27 cellular contexts compared by ENCODE assay signal in genomic region chr20:50611128-50611810, GRCh38.
DNase-seq lines count a peak whose midpoint lies in the region; ATAC-seq and TF ChIP-seq lines count a peak whose summit lies in the region.
"Had no signal": no experiment of that assay in that cellular context is flagged by ENCODE, and none has a peak within 500 bp of the region (broad histone marks: within the 10 kb centered on the region; RNA-seq: fewer than 3 reads in every experiment).

No MANE protein-coding gene starts in this region.

- peak; percentile 37 for DNase-seq in AG10803 (ENCODE audit: low read depth)
- peak; percentile 28 for DNase-seq in MG63
- DNase-seq in fibroblast of the aortic adventitia (ENCODE audit: low read depth): peak; percentile 30
- no peak for DNase-seq in mesenchymal stem cell
- no peak for DNase-seq in NCI-H2171 treated with DMSO at 0.1 percent for 48 hours (lab: John Stamatoyannopoulos, UW)
- DNase-seq in esophagus muscularis mucosa (ENCODE audit: extremely low spot score): no peak
- no peak for DNase-seq in activated CD4-positive, alpha-beta memory T cell treated with anti-CD3 and anti-CD28 coated beads, Interleukin-2, amount 10 ng/mL, durations not matched to agents 7 days and 5 days
- DNase-seq: activated CD4-positive, alpha-beta T cell treated with anti-CD3 and anti-CD28 coated beads for 4 hours; activated naive CD4-positive, alpha-beta T cell; activated T-cell treated with anti-CD3 and anti-CD28 coated beads, Interleukin-2, amount 50 U/mL, for 48 hours; amniotic stem cell; BE2C; DMS153; effector CD8-positive, alpha-beta T cell; erythroblast; foreskin melanocyte; HCEC 1CT; NCI-H1436; NCI-H446 treated with DMSO at 0.1 percent for 48 hours; NCI-H82 had no signal

- no peak for TF ChIP-seq EP300 in esophagus muscularis mucosa (IDR thresholded peaks at IDR 0.05)

- peak overlapping the region; percentile 59 for H3K9ac ChIP-seq in mesenchymal stem cell (ENCODE audit: low read length)

- no peaks in the 10 kb centered on the region for H3K79me1 ChIP-seq in mesenchymal stem cell (replicated peaks; ENCODE audit: low read length, poor library complexity, severe bottlenecking)

- H3K4me2 ChIP-seq in mesenchymal stem cell (ENCODE audit: low read length, poor library complexity, severe bottlenecking): no peak overlapping the region
- H3K4me2 ChIP-seq: A549 had no signal

- H3K27me3 ChIP-seq in MG63 (no peaks in the 10 kb centered on the region), mesenchymal stem cell (ENCODE audit: control insufficient read depth in 1 of 2, insufficient read depth in 1 of 2, low read length in 2 of 2) (no peaks in the 10 kb centered on the region), esophagus muscularis mucosa (no peaks in the 10 kb centered on the region)
- H3K27me3 ChIP-seq: BE2C, tibial nerve had no signal

- H3K4me1 Mint-ChIP-seq in activated CD4-positive, alpha-beta memory T cell treated with anti-CD3 and anti-CD28 coated beads, Interleukin-2, amount 10 ng/mL, durations not matched to agents 7 days and 5 days: no peaks in the 10 kb centered on the region

- H3K27ac Mint-ChIP-seq in activated CD4-positive, alpha-beta memory T cell treated with anti-CD3 and anti-CD28 coated beads, Interleukin-2, amount 10 ng/mL, durations not matched to agents 7 days and 5 days: no peak overlapping the region
- H3K27ac Mint-ChIP-seq: stimulated activated naive CD8-positive, alpha-beta T cell treated with anti-CD3 and anti-CD28 coated beads, Interleukin-15, Interleukin-2, amounts not matched to agents 100 ng/mL and 50 ng/mL, for 24 hours; T-helper 2 cell treated with Interferon-gamma antibody and Interleukin-4, amounts not matched to agents 5 μg/mL and 100 μg/mL, for 36 hours had no signal

- no peaks in the 10 kb centered on the region for H3K27me3 Mint-ChIP-seq in activated CD4-positive, alpha-beta memory T cell treated with anti-CD3 and anti-CD28 coated beads, Interleukin-2, amount 10 ng/mL, durations not matched to agents 7 days and 5 days

- no peak overlapping the region for H4K91ac ChIP-seq in mesenchymal stem cell (ENCODE audit: low read length)

- no peak overlapping the region for H2AK5ac ChIP-seq in mesenchymal stem cell (ENCODE audit: low read length, severe bottlenecking)

- H3K27ac ChIP-seq in mesenchymal stem cell (ENCODE audit: low read length, poor library complexity, severe bottlenecking) (no peak overlapping the region), esophagus muscularis mucosa (replicated peaks in 1 of 4) (no peak overlapping the region)
- H3K27ac ChIP-seq: A549, prostate gland, RWPE1, tibial nerve had no signal

- no peak for ATAC-seq in HG03159 (IDR thresholded peaks at IDR 0.05; ENCODE audit: unreplicated experiment)

- no peak overlapping the region for H3K4me3 Mint-ChIP-seq in activated CD4-positive, alpha-beta memory T cell treated with anti-CD3 and anti-CD28 coated beads, Interleukin-2, amount 10 ng/mL, durations not matched to agents 7 days and 5 days
- H3K4me3 Mint-ChIP-seq: stimulated activated naive CD8-positive, alpha-beta T cell treated with anti-CD3 and anti-CD28 coated beads, Interleukin-15, Interleukin-2, amounts not matched to agents 100 ng/mL and 50 ng/mL, for 24 hours; T-helper 2 cell treated with Interferon-gamma antibody and Interleukin-4, amounts not matched to agents 5 μg/mL and 100 μg/mL, for 36 hours had no signal

- H3K9me3 ChIP-seq in MG63 (no peaks in the 10 kb centered on the region), mesenchymal stem cell (ENCODE audit: control insufficient read depth, low read length) (no peaks in the 10 kb centered on the region), esophagus muscularis mucosa (no peaks in the 10 kb centered on the region)
- H3K9me3 ChIP-seq: A549, BE2C, prostate gland, tibial nerve had no signal

- no peak overlapping the region for H3K14ac ChIP-seq in mesenchymal stem cell (ENCODE audit: low read length in 2 of 2)

- H3K4me1 ChIP-seq in mesenchymal stem cell (ENCODE audit: control insufficient read depth, insufficient read depth, low read depth, low read length) (peaks cover 2% of the 10 kb centered on the region), esophagus muscularis mucosa (peaks cover 0 to 6% (median 0%) of the 10 kb centered on the region in 4 donors)
- H3K4me1 ChIP-seq: A549, BE2C, prostate gland, tibial nerve had no signal

- peak overlapping the region in 1 of 2 experiments; percentile 33 for H3K18ac ChIP-seq in mesenchymal stem cell (ENCODE audit: low read depth in 1 of 2, low read length in 2 of 2)

- H2BK120ac ChIP-seq in mesenchymal stem cell (ENCODE audit: low read depth, low read length): no peak overlapping the region

- intact Hi-C loops in esophagus muscularis mucosa (cut with DNase I): no loop called here

- H3K36me3 Mint-ChIP-seq in activated CD4-positive, alpha-beta memory T cell treated with anti-CD3 and anti-CD28 coated beads, Interleukin-2, amount 10 ng/mL, durations not matched to agents 7 days and 5 days (ENCODE audit: low read depth): no peaks in the 10 kb centered on the region

- CTCF ChIA-PET in activated CD4-positive, alpha-beta memory T cell treated with anti-CD3 and anti-CD28 coated beads, Interleukin-2, amount 10 ng/mL, durations not matched to agents 7 days and 5 days (lab: Charles Lee): interaction anchor here (0.7 kb wide), 1 partner anchor 432 kb away, joined by 3 read pairs; no protein-coding TSS in a partner anchor

- H3K4me3 ChIP-seq in AG10803 (ENCODE audit: low read length): no peak overlapping the region
- H3K4me3 ChIP-seq in MG63: no peak overlapping the region
- H3K4me3 ChIP-seq in fibroblast of the aortic adventitia (ENCODE audit: low read depth, low read length): no peak overlapping the region
- H3K4me3 ChIP-seq in mesenchymal stem cell (ENCODE audit: insufficient read depth in 1 of 2, low read depth in 1 of 2, low read length in 2 of 2): no peak overlapping the region
- H3K4me3 ChIP-seq in esophagus muscularis mucosa: no peak overlapping the region
- H3K4me3 ChIP-seq: A549, prostate gland, tibial nerve had no signal

- H4K8ac ChIP-seq in mesenchymal stem cell (ENCODE audit: low read length): peak overlapping the region; percentile 19

- H3K36me3 ChIP-seq in MG63: no peaks in the 10 kb centered on the region
- peaks cover 72 to 89% of the 10 kb centered on the region in 2 experiments for H3K36me3 ChIP-seq in mesenchymal stem cell (ENCODE audit: control insufficient read depth in 1 of 2, insufficient read depth in 2 of 2, low read depth in 1 of 2, low read length in 2 of 2)
- peaks cover 0 to 17% (median 12%) of the 10 kb centered on the region in 4 donors for H3K36me3 ChIP-seq in esophagus muscularis mucosa
- H3K36me3 ChIP-seq: BE2C, prostate gland had no signal

- TF ChIP-seq CTCF in AG10803 (conservative IDR thresholded peaks at IDR 0.05; ENCODE audit: low read length) (no peak), fibroblast of the aortic adventitia (IDR thresholded peaks at IDR 0.05; ENCODE audit: insufficient read depth, low read length) (no peak), esophagus muscularis mucosa (IDR thresholded peaks at IDR 0.05) (no peak)

- POLR2A ChIA-PET in activated CD4-positive, alpha-beta memory T cell treated with anti-CD3 and anti-CD28 coated beads, Interleukin-2, amount 10 ng/mL, durations not matched to agents 7 days and 5 days (lab: Charles Lee): no interaction called here

- 87% methylated on average over 14 of the region's 15 CpGs for WGBS in mesenchymal stem cell
- WGBS in esophagus muscularis mucosa: 83% methylated on average over 13 of the region's 15 CpGs

- no peaks in the 10 kb centered on the region for H3K9me3 Mint-ChIP-seq in activated CD4-positive, alpha-beta memory T cell treated with anti-CD3 and anti-CD28 coated beads, Interleukin-2, amount 10 ng/mL, durations not matched to agents 7 days and 5 days
- H3K9me3 Mint-ChIP-seq: stimulated activated naive CD8-positive, alpha-beta T cell treated with anti-CD3 and anti-CD28 coated beads, Interleukin-15, Interleukin-2, amounts not matched to agents 100 ng/mL and 50 ng/mL, for 24 hours; T-helper 2 cell treated with Interferon-gamma antibody and Interleukin-4, amounts not matched to agents 5 μg/mL and 100 μg/mL, for 36 hours had no signal

- no peak overlapping the region for H2BK15ac ChIP-seq in mesenchymal stem cell (ENCODE audit: low read depth, poor library complexity, severe bottlenecking)

- no peak overlapping the region for H2BK5ac ChIP-seq in mesenchymal stem cell (ENCODE audit: low read depth, low read length, poor library complexity, severe bottlenecking)

- no peak overlapping the region for H3K4ac ChIP-seq in mesenchymal stem cell (ENCODE audit: low read depth in 1 of 2, low read length in 2 of 2)

- H2AFZ ChIP-seq in mesenchymal stem cell (ENCODE audit: low read depth, low read length): no peak overlapping the region

- H2BK12ac ChIP-seq in mesenchymal stem cell (ENCODE audit: low read length in 2 of 2): peak overlapping the region in 1 of 2 experiments; percentile 29

- no peak for TF ChIP-seq POLR2A in esophagus muscularis mucosa (IDR thresholded peaks at IDR 0.05; ENCODE audit: low read depth)

- H3K23ac ChIP-seq in mesenchymal stem cell (ENCODE audit: low read length in 2 of 2): peak overlapping the region in 1 of 2 experiments; percentile 37

Comparison
In these comparisons a context has a peak if more than half of its experiments do, and no peak if none do; other contexts are left out.
1. DNase-seq: peak in AG10803 (single experiment), MG63 (single experiment) and fibroblast of the aortic adventitia (single experiment); none in mesenchymal stem cell (single experiment), NCI-H2171 treated with DMSO at 0.1 percent for 48 hours (single experiment), esophagus muscularis mucosa (single experiment) and activated CD4-positive, alpha-beta memory T cell treated with anti-CD3 and anti-CD28 coated beads, Interleukin-2, amount 10 ng/mL, durations not matched to agents 7 days and 5 days (single experiment).